ENCODE assay signal across 15 cellular contexts in the genomic region with DNA sequence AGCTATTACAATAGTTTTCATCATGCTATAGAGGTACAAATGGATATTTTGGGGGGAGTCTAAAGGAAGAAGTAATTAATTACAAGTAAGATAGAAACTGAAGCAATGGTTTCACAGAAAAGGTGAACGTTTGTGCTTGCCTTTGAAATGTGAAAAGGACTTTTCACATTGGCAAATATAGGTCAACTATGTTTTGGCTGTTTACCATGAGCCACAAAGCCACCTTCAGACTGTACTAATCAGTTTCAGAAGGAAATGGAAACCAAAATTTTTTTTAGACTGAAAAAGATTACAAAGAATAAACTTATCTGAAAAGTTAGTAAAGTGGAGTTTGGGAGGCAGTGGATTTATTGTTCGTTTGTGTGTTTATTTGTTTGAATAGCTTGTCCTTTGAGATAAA. TPM values are rescaled to one million over a fixed set of nuclear protein-coding genes. Genes with fewer than 3 reads are reported as not detected.
A peak's percentile ranks its signal among the peaks of the same experiment; 100 is the strongest.
DNase-seq lines count a peak whose midpoint lies in the region; ATAC-seq, FAIRE-seq and TF ChIP-seq lines count a peak whose summit lies in the region.
"Had no signal": no experiment of that assay in that cellular context is flagged by ENCODE, and none has a peak within 500 bp of the region (broad histone marks: within the 10 kb centered on the region; RNA-seq: fewer than 3 reads in every experiment).

No MANE protein-coding gene starts in this region.

- H3K9me3 ChIP-seq in MM.1S (replicated peaks; ENCODE audit: insufficient read depth, low read length) (no peaks in the 10 kb centered on the region), GM12878 (replicated peaks; ENCODE audit: control insufficient read depth, insufficient read depth, low read length) (no peaks in the 10 kb centered on the region)

- H3K27ac ChIP-seq in MM.1S (ENCODE audit: low read length) (no peak overlapping the region), GM12878 (ENCODE audit: control insufficient read depth, insufficient read depth) (no peak overlapping the region)
- H3K27ac ChIP-seq: 22Rv1, HL-60 had no signal

- H3K4me1 Mint-ChIP-seq in activated CD4-positive, alpha-beta memory T cell treated with anti-CD3 and anti-CD28 coated beads, Interleukin-2, amount 10 ng/mL, durations not matched to agents 7 days and 5 days = peaks cover 6% of the 10 kb centered on the region
- H3K4me1 Mint-ChIP-seq in activated CD4-positive, alpha-beta memory T cell treated with anti-CD3 and anti-CD28 coated beads for 36 hours (ENCODE audit: low read depth) = no peaks in the 10 kb centered on the region
- H3K4me1 Mint-ChIP-seq: CD14-positive monocyte had no signal

- whole genome bisulfite sequencing in GM12878 (ENCODE audit: insufficient coverage, insufficient replicate concordance, low lambda C conversion rate, missing lambda C conversion rate) = 0% methylated on average over 2 of the region's 2 CpGs

- RAD21 ChIA-PET in GM12878 (lab: Charles Lee; ENCODE audit: unreplicated experiment) = no interaction called here

- H3K4me2 ChIP-seq in MM.1S (ENCODE audit: low read depth, low read length) (no peak overlapping the region), GM12878 (ENCODE audit: control insufficient read depth, insufficient read depth) (no peak overlapping the region)
- H3K4me2 ChIP-seq: GM23338 had no signal

- FAIRE-seq in GM12878 (lab: Jason Lieb, UNC) = no peak
- no peak for FAIRE-seq in urothelium cell line (lab: Jason Lieb, UNC)
- FAIRE-seq: GM12891 had no signal

- no peak overlapping the region for H2AFZ ChIP-seq in MM.1S (ENCODE audit: low read length)
- H2AFZ ChIP-seq in GM12878 (ENCODE audit: control insufficient read depth, low read depth, low read length) = no peak overlapping the region
- H2AFZ ChIP-seq: GM23338 had no signal

- H3K27ac Mint-ChIP-seq in activated CD4-positive, alpha-beta memory T cell treated with anti-CD3 and anti-CD28 coated beads, Interleukin-2, amount 10 ng/mL, durations not matched to agents 7 days and 5 days = peak overlapping the region; percentile 61
- H3K27ac Mint-ChIP-seq in activated CD4-positive, alpha-beta memory T cell treated with anti-CD3 and anti-CD28 coated beads for 36 hours = no peak overlapping the region
- H3K27ac Mint-ChIP-seq: CD14-positive monocyte, GM23338 had no signal

- SMC1A ChIA-PET in GM12878 (lab: Charles Lee; ENCODE audit: uncharacterized antibody, unreplicated experiment) = interaction anchor here (1.3 to 1.8 kb wide), 5 partner anchors 9 to 102 kb away, joined by 3 to 7 read pairs (median 4); no protein-coding TSS in a partner anchor

- no peak for TF ChIP-seq RAD21 in GM12878 (IDR thresholded peaks at IDR 0.05; ENCODE audit: insufficient read depth, low read depth, low read length)

- H3K36me3 Mint-ChIP-seq in activated CD4-positive, alpha-beta memory T cell treated with anti-CD3 and anti-CD28 coated beads, Interleukin-2, amount 10 ng/mL, durations not matched to agents 7 days and 5 days (ENCODE audit: low read depth) = no peaks in the 10 kb centered on the region
- H3K36me3 Mint-ChIP-seq in activated CD4-positive, alpha-beta memory T cell treated with anti-CD3 and anti-CD28 coated beads for 36 hours = no peaks in the 10 kb centered on the region
- H3K36me3 Mint-ChIP-seq: CD14-positive monocyte had no signal

- BruUV-seq in GM12878 (replicated peaks; lab: Mats Ljungman, UMichigan) = no TSS peak

- H3K9me2 ChIP-seq in MM.1S (replicated peaks; ENCODE audit: insufficient read depth, low read length) = no peaks in the 10 kb centered on the region

- in situ Hi-C loops in GM12878 (cut with MboI) = no loop called here

- 0 out of 2 replicates have a peak, but pooled peaks cover 11% of the 10 kb centered on the region for H3K4me1 ChIP-seq in MM.1S (ENCODE audit: low read length)
- H3K4me1 ChIP-seq in GM12878 (ENCODE audit: control insufficient read depth, insufficient read depth, low read length) = no peaks in the 10 kb centered on the region

- H3K9ac ChIP-seq in MM.1S (ENCODE audit: low read length) (no peak overlapping the region), GM12878 (ENCODE audit: control insufficient read depth, insufficient read depth, low read length) (no peak overlapping the region)

- H3K79me2 ChIP-seq in MM.1S (ENCODE audit: low read length) (no peaks in the 10 kb centered on the region), GM12878 (ENCODE audit: control insufficient read depth, insufficient read depth, low read length) (no peaks in the 10 kb centered on the region)

- intact Hi-C loops in activated CD4-positive, alpha-beta memory T cell treated with anti-CD3 and anti-CD28 coated beads for 36 hours (cut with micrococcal nuclease) = no loop called here
- intact Hi-C loops in GM12878 (cut with micrococcal nuclease; ENCODE audit: unreplicated experiment) = no loop called here

- no peak for TF ChIP-seq CTCF in MM.1S (IDR thresholded peaks at IDR 0.05; ENCODE audit: low read length)
- TF ChIP-seq CTCF in GM12878 (IDR thresholded peaks at IDR 0.05 in 2 of 3, conservative IDR thresholded peaks at IDR 0.05 in 1 of 3; ENCODE audit: control insufficient read depth in 2 of 3, extremely low read depth in 1 of 3, insufficient read depth in 1 of 3, low read depth in 3 of 3, low read length in 3 of 3) = no peak

- no peak for TF ChIP-seq POLR2A in GM12878 (IDR thresholded peaks at IDR 0.05; ENCODE audit: low read depth, low read length)

- POLR2A ChIA-PET in activated CD4-positive, alpha-beta memory T cell treated with anti-CD3 and anti-CD28 coated beads, Interleukin-2, amount 10 ng/mL, durations not matched to agents 7 days and 5 days (lab: Charles Lee) = no interaction called here
- POLR2A ChIA-PET in activated CD4-positive, alpha-beta memory T cell treated with anti-CD3 and anti-CD28 coated beads for 36 hours (lab: Charles Lee) = no interaction called here
- POLR2A ChIA-PET in GM12878 (lab: Charles Lee) = no interaction called here

- H4K20me1 ChIP-seq in MM.1S (ENCODE audit: insufficient read depth, low read length) (no peaks in the 10 kb centered on the region), GM12878 (ENCODE audit: control insufficient read depth, insufficient read depth) (no peaks in the 10 kb centered on the region)

- CTCF ChIA-PET in activated CD4-positive, alpha-beta memory T cell treated with anti-CD3 and anti-CD28 coated beads, Interleukin-2, amount 10 ng/mL, durations not matched to agents 7 days and 5 days (lab: Charles Lee) = no interaction called here
- CTCF ChIA-PET in activated CD4-positive, alpha-beta memory T cell treated with anti-CD3 and anti-CD28 coated beads for 36 hours (lab: Charles Lee) = no interaction called here
- CTCF ChIA-PET in GM12878 (lab: Yijun Ruan, JAX) = interaction anchor here (0.8 to 1.1 kb wide), 2 partner anchors 12 to 14 kb away, joined by 3 read pairs; no protein-coding TSS in a partner anchor

- no peaks in the 10 kb centered on the region for H3K27me3 Mint-ChIP-seq in activated CD4-positive, alpha-beta memory T cell treated with anti-CD3 and anti-CD28 coated beads, Interleukin-2, amount 10 ng/mL, durations not matched to agents 7 days and 5 days
- H3K27me3 Mint-ChIP-seq in activated CD4-positive, alpha-beta memory T cell treated with anti-CD3 and anti-CD28 coated beads for 36 hours = no peaks in the 10 kb centered on the region

- no peak overlapping the region for H3K4me3 Mint-ChIP-seq in activated CD4-positive, alpha-beta memory T cell treated with anti-CD3 and anti-CD28 coated beads, Interleukin-2, amount 10 ng/mL, durations not matched to agents 7 days and 5 days
- H3K4me3 Mint-ChIP-seq in activated CD4-positive, alpha-beta memory T cell treated with anti-CD3 and anti-CD28 coated beads for 36 hours = no peak overlapping the region
- H3K4me3 Mint-ChIP-seq: CD14-positive monocyte, GM23338 had no signal

- DNase-seq in activated CD4-positive, alpha-beta memory T cell treated with anti-CD3 and anti-CD28 coated beads, Interleukin-2, amount 10 ng/mL, durations not matched to agents 7 days and 5 days = no peak
- no peak for DNase-seq in activated CD4-positive, alpha-beta memory T cell treated with anti-CD3 and anti-CD28 coated beads for 36 hours
- DNase-seq in MM.1S (peak; percentile 36), GM12878 (ENCODE audit: low read depth, low spot score) (peak; percentile 31), GM19240 (ENCODE audit: insufficient read length, low spot score) (no peak), DMS153 treated with DMSO at 0.1 percent for 48 hours (lab: John Stamatoyannopoulos, UW; ENCODE audit: unreplicated experiment) (no peak), urothelium cell line (ENCODE audit: low spot score) (no peak), NCI-H1436 (lab: John Stamatoyannopoulos, UW) (no peak)
- DNase-seq: H7, Karpas-422 had no signal

- H3F3A ChIP-seq in MM.1S (ENCODE audit: insufficient read depth, low read length) = no peaks in the 10 kb centered on the region

- no peaks in the 10 kb centered on the region for H3K9me3 Mint-ChIP-seq in activated CD4-positive, alpha-beta memory T cell treated with anti-CD3 and anti-CD28 coated beads, Interleukin-2, amount 10 ng/mL, durations not matched to agents 7 days and 5 days
- no peaks in the 10 kb centered on the region for H3K9me3 Mint-ChIP-seq in activated CD4-positive, alpha-beta memory T cell treated with anti-CD3 and anti-CD28 coated beads for 36 hours
- H3K9me3 Mint-ChIP-seq: GM23338 had no signal

- H3K27me3 ChIP-seq in MM.1S (replicated peaks; ENCODE audit: insufficient read depth, low read length) (no peaks in the 10 kb centered on the region), GM12878 (replicated peaks in 1 of 2; ENCODE audit: control insufficient read depth in 2 of 2, insufficient read depth in 2 of 2, low read length in 1 of 2) (no peaks in the 10 kb centered on the region)

- ATAC-seq in GM12878 = peak; percentile 68
- ATAC-seq: GM23338 had no signal

- H3K36me3 ChIP-seq in MM.1S (replicated peaks; ENCODE audit: insufficient read depth, low read length) (no peaks in the 10 kb centered on the region), GM12878 (ENCODE audit: control insufficient read depth in 2 of 2, insufficient read depth in 2 of 2, low read length in 1 of 2) (no peaks in the 10 kb centered on the region)

- no peak for TF ChIP-seq EP300 in GM12878 (IDR thresholded peaks at IDR 0.05; ENCODE audit: borderline replicate concordance in 1 of 2, control insufficient read depth in 1 of 2, low read depth in 2 of 2, low read length in 2 of 2)

- no peak overlapping the region for H3K4me3 ChIP-seq in MM.1S (ENCODE audit: low read length)
- no peak overlapping the region for H3K4me3 ChIP-seq in GM12878
- H3K4me3 ChIP-seq: GM23338 had no signal

RNA-seq across cellular contexts. Expression of gene SYTL5, which starts 32.1 kb away (rescaled TPM):
- not detected for total RNA-seq in activated CD4-positive, alpha-beta memory T cell treated with anti-CD3 and anti-CD28 coated beads, Interleukin-2, amount 10 ng/mL, durations not matched to agents 7 days and 5 days
- under 1 TPM in 1 of 2 experiments, not detected in 1; 0.05 TPM for total RNA-seq in activated CD4-positive, alpha-beta memory T cell treated with anti-CD3 and anti-CD28 coated beads for 36 hours
- total RNA-seq in GM12878 (2013; cell fraction: nucleolus; rRNA removed) = not detected in 2 replicates
- total RNA-seq in GM12878 (2014; rRNA removed) (0.11 TPM in 1 of 2 replicates, not detected in the other), GM12878 (2014; rRNA removed; fragmentation: Illumina TruSeq; extraction: Trizol) (0.04 and 0.05 TPM in 2 replicates), GM12878 (2021) (0.13 TPM in 1 of 2 replicates, not detected in the other)
- not detected for polyA plus RNA-seq in GM12878 (2011; ENCODE audit: low read depth)
- polyA plus RNA-seq in GM12878 (2011; rRNA removed) (0.20 and 0.39 TPM in 2 replicates), GM12878 (2014; fragmentation: Illumina TruSeq; extraction: Trizol) (0.04 and 0.16 TPM in 2 replicates), GM12878 (2014; fragmentation: Nextera tagmentation; extraction: Ambion mirVana) (under 1 TPM; 0.02 to 0.09 TPM), GM12878 (2014; rRNA removed) (0.01 TPM in 2 replicates), GM12878 (2016; fragmentation: Nextera tagmentation; extraction: Ambion mirVana) (not detected)
- polyA plus RNA-seq in GM12878 (2011; cell fraction: cytosol; rRNA removed) = 0.07 TPM in 2 replicates
- polyA plus RNA-seq in GM12878 (2011; cell fraction: nucleus; rRNA removed) = 0.15 and 0.16 TPM in 2 replicates
- 0.01 TPM in 1 of 2 replicates, not detected in the other for polyA plus RNA-seq in GM12878 (2012)
- polyA minus RNA-seq in GM12878 (2011; rRNA and poly(A)+ RNA removed) = 0.05 and 0.07 TPM in 2 replicates
- polyA minus RNA-seq in GM12878 (2011; cell fraction: cytosol; rRNA and poly(A)+ RNA removed) = not detected in 2 replicates
- 0.12 TPM in 1 of 2 replicates, not detected in the other for polyA minus RNA-seq in GM12878 (2011; cell fraction: nucleus; rRNA and poly(A)+ RNA removed)
- polyA plus RNA-seq: CD14-positive monocyte had no signal

Comparison
In these comparisons a context has a peak if more than half of its experiments do, and no peak if none do; other contexts are left out.
1. DNase-seq: peak in MM.1S (single experiment) and GM12878 (single experiment); none in activated CD4-positive, alpha-beta memory T cell treated with anti-CD3 and anti-CD28 coated beads, Interleukin-2, amount 10 ng/mL, durations not matched to agents 7 days and 5 days (single experiment), activated CD4-positive, alpha-beta memory T cell treated with anti-CD3 and anti-CD28 coated beads for 36 hours (single experiment), GM19240 (single experiment), DMS153 treated with DMSO at 0.1 percent for 48 hours (single experiment), urothelium cell line (single experiment) and NCI-H1436 (single experiment).